1 cellular context compared by ENCODE assay signal in genomic region chr10:93266858-93267257, GRCh38.
TF ChIP-seq lines count a peak whose summit lies in the region.

No MANE protein-coding gene starts in this region.

TF ChIP-seq in GM12878, 131 proteins besides CTCF, POLR2A, EP300 and RAD21 (continued from another document):
- TF ChIP-seq CUX1 (IDR thresholded peaks at IDR 0.05; ENCODE audit: insufficient replicate concordance, low read depth, low read length) (no peak), CEBPB (IDR thresholded peaks at IDR 0.05; ENCODE audit: borderline replicate concordance in 1 of 2, low read depth in 2 of 2, low read length in 2 of 2) (no peak), HDGF (IDR thresholded peaks at IDR 0.05) (no peak), MEF2A (IDR thresholded peaks at IDR 0.05; ENCODE audit: insufficient read depth, low read depth, low read length) (no peak)
TF ChIP-seq in GM12878: peak in this region for 0.
